In genomic region chr21:6125549-6126240, GRCh38 we compare ENCODE assay signal across 8 cellular contexts.
A peak's percentile ranks its signal among the peaks of the same experiment; 100 is the strongest.
DNase-seq lines count a peak whose midpoint lies in the region; ATAC-seq, FAIRE-seq and TF ChIP-seq lines count a peak whose summit lies in the region.
"Not testable (repeated sequence)": the region's sequence is repeated elsewhere in the genome, so short reads cannot be mapped to it uniquely, and the experiment has no call there.

No MANE protein-coding gene starts in this region.

- not testable (repeated sequence) for H3K4me1 ChIP-seq in right lobe of liver, pancreas

- not testable (repeated sequence) for H3K27ac Mint-ChIP-seq in MCF 10A (ENCODE audit: low read depth, unreplicated experiment); stimulated activated naive CD8-positive, alpha-beta T cell treated with anti-CD3 and anti-CD28 coated beads, Interleukin-15, amount 100 ng/mL, for 72 hours

- DNase-seq in EL = peak; percentile 45
- peak; percentile 0 for DNase-seq in NCI-H226
- DNase-seq in activated CD4-positive, alpha-beta T cell treated with anti-CD3 and anti-CD28 coated beads for 1 hour = peak; percentile 4
- DNase-seq in MCF 10A (ENCODE audit: unreplicated experiment) = peak; percentile 62
- peak; percentile 45 for DNase-seq in Right ventricle myocardium inferior (ENCODE audit: missing footprints)
- peak in 2 of 3 donors; percentile 11 to 33 for DNase-seq in right lobe of liver
- peak in 4 of 6 donors; percentile 33 to 60 (median 48) for DNase-seq in pancreas
- not testable (repeated sequence) for DNase-seq in stimulated activated naive CD8-positive, alpha-beta T cell treated with anti-CD3 and anti-CD28 coated beads, Interleukin-15, amount 100 ng/mL, for 72 hours

- H3K36me3 Mint-ChIP-seq in MCF 10A (ENCODE audit: insufficient read depth, unreplicated experiment) = not testable (repeated sequence)

- FAIRE-seq in pancreas (lab: Jason Lieb, UNC) = not testable (repeated sequence)

- not testable (repeated sequence) for H3K9me3 Mint-ChIP-seq in MCF 10A (ENCODE audit: unreplicated experiment); stimulated activated naive CD8-positive, alpha-beta T cell treated with anti-CD3 and anti-CD28 coated beads, Interleukin-15, amount 100 ng/mL, for 72 hours

- H3K4me1 Mint-ChIP-seq in MCF 10A (ENCODE audit: insufficient read depth, unreplicated experiment); stimulated activated naive CD8-positive, alpha-beta T cell treated with anti-CD3 and anti-CD28 coated beads, Interleukin-15, amount 100 ng/mL, for 72 hours: not testable (repeated sequence)

- H3K4me3 Mint-ChIP-seq in MCF 10A (ENCODE audit: unreplicated experiment); stimulated activated naive CD8-positive, alpha-beta T cell treated with anti-CD3 and anti-CD28 coated beads, Interleukin-15, amount 100 ng/mL, for 72 hours: not testable (repeated sequence)

- not testable (repeated sequence) for H3K27ac ChIP-seq in right lobe of liver, pancreas

- TF ChIP-seq POLR2A in right lobe of liver (IDR thresholded peaks at IDR 0.05) = not testable (repeated sequence)

- TF ChIP-seq CTCF in MCF 10A (IDR thresholded peaks at IDR 0.05; ENCODE audit: unreplicated experiment); right lobe of liver (IDR thresholded peaks at IDR 0.05); pancreas (IDR thresholded peaks at IDR 0.05): not testable (repeated sequence)

- not testable (repeated sequence) for H3K36me3 ChIP-seq in right lobe of liver, pancreas

- intact Hi-C loops in MCF 10A (cut with micrococcal nuclease); Right ventricle myocardium inferior (cut with DNase I); right lobe of liver (cut with DNase I); pancreas (cut with DNase I): not testable (repeated sequence)

- WGBS in right lobe of liver (ENCODE audit: insufficient coverage, low coverage, low lambda C conversion rate, missing lambda C conversion rate) = no CpG with 5 or more reads among the region's 24 CpGs
- WGBS in pancreas, 2 donors = 82 to 84% methylated on average over 6 to 7 of the region's 24 CpGs

- CTCF ChIA-PET in MCF 10A (lab: Yijun Ruan, JAX) = not testable (repeated sequence)

- not testable (repeated sequence) for BruUV-seq in MCF 10A (replicated peaks; lab: Mats Ljungman, UMichigan)

- not testable (repeated sequence) for H3K4me3 ChIP-seq in right lobe of liver, pancreas

- ATAC-seq in Right ventricle myocardium inferior = not testable (repeated sequence)
- ATAC-seq in right lobe of liver (peak in 2 of 4 donors; percentile 9 to 11), pancreas (peak in 2 of 4 donors; percentile 28 to 33)
- ATAC-seq in stimulated activated naive CD8-positive, alpha-beta T cell treated with anti-CD3 and anti-CD28 coated beads, Interleukin-15, amount 100 ng/mL, for 72 hours = peak; percentile 7

- not testable (repeated sequence) for H3K9me3 ChIP-seq in right lobe of liver, pancreas

- not testable (repeated sequence) for H3K27me3 Mint-ChIP-seq in MCF 10A (ENCODE audit: insufficient read depth, unreplicated experiment); stimulated activated naive CD8-positive, alpha-beta T cell treated with anti-CD3 and anti-CD28 coated beads, Interleukin-15, amount 100 ng/mL, for 72 hours

- H3K27me3 ChIP-seq in right lobe of liver, pancreas: not testable (repeated sequence)

- POLR2A ChIA-PET in MCF 10A (lab: Yijun Ruan, JAX) = not testable (repeated sequence)
